ENCODE assay signal across 15 cellular contexts in the genomic region with DNA sequence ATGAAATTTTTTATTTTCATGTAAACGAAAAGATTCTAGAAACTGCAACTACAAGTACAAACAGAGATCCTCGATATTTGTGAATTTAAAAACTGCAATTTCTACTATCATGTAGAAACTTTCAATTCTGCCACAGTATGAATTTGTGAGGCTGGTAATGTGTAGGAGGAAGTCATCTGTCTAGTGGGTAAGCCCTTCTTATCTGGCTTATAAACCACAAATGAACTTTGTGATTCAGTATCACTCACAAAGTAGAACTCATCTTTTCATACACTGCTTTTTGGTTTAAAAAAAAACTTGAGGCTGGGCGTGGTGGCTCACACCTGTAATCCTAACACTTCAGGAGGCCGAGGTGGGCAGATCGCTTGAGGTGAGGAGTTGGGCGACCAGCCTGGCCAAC. TPM values are rescaled to one million over a fixed set of nuclear protein-coding genes. Genes with fewer than 3 reads are reported as not detected.
DNase-seq lines count a peak whose midpoint lies in the region; ATAC-seq lines count a peak whose summit lies in the region.
"Had no signal": no experiment of that assay in that cellular context is flagged by ENCODE, and none has a peak within 500 bp of the region (broad histone marks: within the 10 kb centered on the region; RNA-seq: fewer than 3 reads in every experiment).

No MANE protein-coding gene starts in this region.

- no peaks in the 10 kb centered on the region for H3K27me3 Mint-ChIP-seq in activated T-cell treated with anti-CD3 and anti-CD28 coated beads, Interleukin-2, amount 50 U/mL, for 4 hours (ENCODE audit: low read depth)
- H3K27me3 Mint-ChIP-seq in stimulated activated naive B cell treated with anti-CD40 and anti-IgM and Interleukin-4, amounts not matched to agents 10 μg/mL and 1 μg/mL and 100 μg/mL, for 72 hours = no peaks in the 10 kb centered on the region

- peak overlapping the region; percentile 50 to 59 for H3K27ac Mint-ChIP-seq in activated naive CD4-positive, alpha-beta T cell treated with anti-CD3 and anti-CD28 coated beads, Interleukin-2, amount 50 U/mL, for 72 hours
- no peak overlapping the region for H3K27ac Mint-ChIP-seq in stimulated activated naive B cell treated with anti-CD40 and anti-IgM and Interleukin-4, amounts not matched to agents 10 μg/mL and 1 μg/mL and 100 μg/mL, for 72 hours

- intact Hi-C loops in sciatic nerve (cut with DNase I) = no loop called here

- peaks cover 42% of the 10 kb centered on the region for H3K36me3 Mint-ChIP-seq in activated T-cell treated with anti-CD3 and anti-CD28 coated beads, Interleukin-2, amount 50 U/mL, for 4 hours (ENCODE audit: insufficient read depth)
- H3K36me3 Mint-ChIP-seq in activated naive CD4-positive, alpha-beta T cell treated with anti-CD3 and anti-CD28 coated beads, Interleukin-2, amount 50 U/mL, for 72 hours = peaks cover 0 to 41% of the 10 kb centered on the region in 2 donors
- peaks cover 25 to 47% of the 10 kb centered on the region in 2 donors for H3K36me3 Mint-ChIP-seq in stimulated activated naive B cell treated with anti-CD40 and anti-IgM and Interleukin-4, amounts not matched to agents 10 μg/mL and 1 μg/mL and 100 μg/mL, for 72 hours

- H3K9me3 Mint-ChIP-seq in activated T-cell treated with anti-CD3 and anti-CD28 coated beads, Interleukin-2, amount 50 U/mL, for 4 hours = no peaks in the 10 kb centered on the region
- no peaks in the 10 kb centered on the region for H3K9me3 Mint-ChIP-seq in activated naive CD4-positive, alpha-beta T cell treated with anti-CD3 and anti-CD28 coated beads, Interleukin-2, amount 50 U/mL, for 72 hours
- no peaks in the 10 kb centered on the region for H3K9me3 Mint-ChIP-seq in stimulated activated naive B cell treated with anti-CD40 and anti-IgM and Interleukin-4, amounts not matched to agents 10 μg/mL and 1 μg/mL and 100 μg/mL, for 72 hours

- H3K4me3 Mint-ChIP-seq in activated T-cell treated with anti-CD3 and anti-CD28 coated beads, Interleukin-2, amount 50 U/mL, for 4 hours = peak overlapping the region; percentile 24
- no peak overlapping the region for H3K4me3 Mint-ChIP-seq in stimulated activated naive B cell treated with anti-CD40 and anti-IgM and Interleukin-4, amounts not matched to agents 10 μg/mL and 1 μg/mL and 100 μg/mL, for 72 hours

- no peak for DNase-seq in activated T-cell treated with anti-CD3 and anti-CD28 coated beads, Interleukin-2, amount 50 U/mL, for 4 hours
- no peak for DNase-seq in activated T-cell treated with anti-CD3 and anti-CD28 coated beads for 4 hours
- DNase-seq in NCI-H226 = peak; percentile 9
- no peak for DNase-seq in activated naive CD4-positive, alpha-beta T cell treated with anti-CD3 and anti-CD28 coated beads, Interleukin-2, amount 50 U/mL, for 72 hours (ENCODE audit: low spot score in 2 of 2)
- no peak for DNase-seq in stimulated activated naive B cell treated with anti-CD40 and anti-IgM and Interleukin-4, amounts not matched to agents 10 μg/mL and 1 μg/mL and 100 μg/mL, for 72 hours
- DNase-seq in NCI-H82 (lab: John Stamatoyannopoulos, UW) = no peak
- no peak for DNase-seq in sciatic nerve (ENCODE audit: low spot score)
- DNase-seq: activated CD8-positive, alpha-beta memory T cell treated with anti-CD3 and anti-CD28 coated beads, Interleukin-2, amount 50 U/mL, for 4 hours; aorta; glutamatergic neuron; GOT3; mammary epithelial cell; NCI-H1436; NCI-H345 had no signal

- peaks cover 20% of the 10 kb centered on the region for H3K4me1 Mint-ChIP-seq in activated T-cell treated with anti-CD3 and anti-CD28 coated beads, Interleukin-2, amount 50 U/mL, for 4 hours (ENCODE audit: low read depth)
- H3K4me1 Mint-ChIP-seq in stimulated activated naive B cell treated with anti-CD40 and anti-IgM and Interleukin-4, amounts not matched to agents 10 μg/mL and 1 μg/mL and 100 μg/mL, for 72 hours = peaks cover 10 to 11% of the 10 kb centered on the region in 2 donors

- ATAC-seq in activated T-cell treated with anti-CD3 and anti-CD28 coated beads, Interleukin-2, amount 50 U/mL, for 4 hours = peak; percentile 94 to 97
- ATAC-seq in activated naive CD4-positive, alpha-beta T cell treated with anti-CD3 and anti-CD28 coated beads, Interleukin-2, amount 50 U/mL, for 72 hours = peak; percentile 77 to 84
- ATAC-seq in stimulated activated naive B cell treated with anti-CD40 and anti-IgM and Interleukin-4, amounts not matched to agents 10 μg/mL and 1 μg/mL and 100 μg/mL, for 72 hours (replicated peaks) = peak; percentile 54 to 58
- ATAC-seq in HG02623 (IDR thresholded peaks at IDR 0.05; ENCODE audit: unreplicated experiment) (no peak), sciatic nerve (no peak)

RNA-seq across cellular contexts. Expression of a gene that starts 20.7 kb away (rescaled TPM):
- total RNA-seq in activated T-cell treated with anti-CD3 and anti-CD28 coated beads, Interleukin-2, amount 50 U/mL, for 4 hours = 10 to 100 TPM; 42.8 to 44.4 (median 43.4) TPM
- total RNA-seq in activated naive CD4-positive, alpha-beta T cell treated with anti-CD3 and anti-CD28 coated beads, Interleukin-2, amount 50 U/mL, for 72 hours = 10 to 100 TPM; 38.7 to 57.9 TPM
- 34.0 TPM for total RNA-seq in sciatic nerve

Comparison
In these comparisons a context has a peak if more than half of its experiments do, and no peak if none do; other contexts are left out.
1. ATAC-seq: peak in activated T-cell treated with anti-CD3 and anti-CD28 coated beads, Interleukin-2, amount 50 U/mL, for 4 hours (2 of 2), activated naive CD4-positive, alpha-beta T cell treated with anti-CD3 and anti-CD28 coated beads, Interleukin-2, amount 50 U/mL, for 72 hours (2 of 2) and stimulated activated naive B cell treated with anti-CD40 and anti-IgM and Interleukin-4, amounts not matched to agents 10 μg/mL and 1 μg/mL and 100 μg/mL, for 72 hours (2 of 2); none in HG02623 (single experiment) and sciatic nerve (single experiment).